8 cellular contexts compared by ENCODE assay signal in the genomic region with DNA sequence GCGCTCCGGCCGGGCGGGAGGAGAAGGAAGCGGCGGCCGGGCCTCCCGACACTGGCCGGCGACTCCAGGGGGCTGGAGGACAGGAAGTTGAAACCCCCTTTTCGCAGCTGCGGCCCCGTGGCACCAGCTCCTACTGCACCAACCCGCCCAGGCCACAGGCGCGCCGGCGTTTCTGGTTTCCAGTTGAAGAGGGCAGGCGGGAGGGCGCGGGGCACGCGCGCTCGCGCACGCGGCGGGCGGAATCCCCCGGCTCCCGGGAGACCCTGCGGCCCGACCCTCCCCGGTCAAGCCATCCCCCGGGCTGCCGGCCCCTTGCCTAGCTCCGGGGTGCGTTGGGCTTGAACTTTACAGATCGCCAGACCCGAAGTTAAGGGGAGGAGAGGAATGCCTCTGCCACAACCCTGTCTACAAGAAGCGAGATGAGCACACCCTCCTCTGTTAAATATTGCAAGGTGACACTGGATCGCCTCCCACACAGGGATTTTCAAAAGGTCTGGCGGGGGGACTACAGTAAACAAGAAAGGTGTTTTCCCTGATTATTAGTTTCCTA. TPM values are rescaled to one million over a fixed set of nuclear protein-coding genes. Genes with fewer than 3 reads are reported as not detected.
DNase-seq lines count a peak whose midpoint lies in the region; ATAC-seq and TF ChIP-seq lines count a peak whose summit lies in the region.

No MANE protein-coding gene starts in this region.

- TF ChIP-seq CTCF in GM12875 (IDR thresholded peaks at IDR 0.05; ENCODE audit: borderline replicate concordance, insufficient read depth, low read depth, low read length): 0 out of 2 replicates have a peak, but pooled peaks have one; percentile 1
- TF ChIP-seq CTCF in NB4 (IDR thresholded peaks at IDR 0.05; ENCODE audit: low read depth, low read length): no peak
- no peak for TF ChIP-seq CTCF in lower lobe of right lung (IDR thresholded peaks at IDR 0.05)

- H3K27me3 ChIP-seq in lower lobe of right lung (ENCODE audit: low read depth): peaks cover 6% of the 10 kb centered on the region

- no peaks in the 10 kb centered on the region for H3K36me3 ChIP-seq in lower lobe of right lung

- H3K4me1 ChIP-seq in lower lobe of right lung: peaks cover 14% of the 10 kb centered on the region

- DNase-seq in HCEC 1CT (peak; percentile 3), NB4 (ENCODE audit: low read depth) (peak; percentile 75), ecto neural progenitor cell (ENCODE audit: low spot score) (peak; percentile 82), lower lobe of right lung (no peak)
- peak; percentile 21 to 45 for DNase-seq in activated CD4-positive, alpha-beta T cell treated with anti-CD3 and anti-CD28 coated beads, Interleukin-2, amount 50 U/mL, for 24 hours (ENCODE audit: low read depth in 1 of 2, low spot score in 1 of 2)
- peak in 2 of 3 experiments; percentile 32 to 55 for DNase-seq in stimulated activated CD4-positive, alpha-beta T cell treated with anti-CD3 and anti-CD28 coated beads, TNF-alpha, amount 100 ng/mL, for 4 hours (ENCODE audit: low read depth in 3 of 3)

- no peak for TF ChIP-seq POLR2A in NB4 (IDR thresholded peaks at IDR 0.05; ENCODE audit: extremely low read depth, insufficient read length)

- peak overlapping the region; percentile 92 for H3K27ac ChIP-seq in lower lobe of right lung

- ATAC-seq in lower lobe of right lung: peak; percentile 68 to 78
- no peak for ATAC-seq in HG03378 (IDR thresholded peaks at IDR 0.05; ENCODE audit: unreplicated experiment)

- H3K4me3 ChIP-seq in GM12875 (ENCODE audit: low read depth, low read length): peak overlapping the region; percentile 84
- H3K4me3 ChIP-seq in NB4 (ENCODE audit: low read depth, low read length): peak overlapping the region; percentile 88
- peak overlapping the region; percentile 96 for H3K4me3 ChIP-seq in lower lobe of right lung

- no peaks in the 10 kb centered on the region for H3K9me3 ChIP-seq in lower lobe of right lung

- intact Hi-C loops in lower lobe of right lung (cut with DNase I): no loop called here

RNA-seq across cellular contexts. Expression of a gene that starts 1.5 kb away (rescaled TPM):
- 3.6 TPM for total RNA-seq in lower lobe of right lung
